ENCODE assay signal across 1 cellular context in the genomic region with DNA sequence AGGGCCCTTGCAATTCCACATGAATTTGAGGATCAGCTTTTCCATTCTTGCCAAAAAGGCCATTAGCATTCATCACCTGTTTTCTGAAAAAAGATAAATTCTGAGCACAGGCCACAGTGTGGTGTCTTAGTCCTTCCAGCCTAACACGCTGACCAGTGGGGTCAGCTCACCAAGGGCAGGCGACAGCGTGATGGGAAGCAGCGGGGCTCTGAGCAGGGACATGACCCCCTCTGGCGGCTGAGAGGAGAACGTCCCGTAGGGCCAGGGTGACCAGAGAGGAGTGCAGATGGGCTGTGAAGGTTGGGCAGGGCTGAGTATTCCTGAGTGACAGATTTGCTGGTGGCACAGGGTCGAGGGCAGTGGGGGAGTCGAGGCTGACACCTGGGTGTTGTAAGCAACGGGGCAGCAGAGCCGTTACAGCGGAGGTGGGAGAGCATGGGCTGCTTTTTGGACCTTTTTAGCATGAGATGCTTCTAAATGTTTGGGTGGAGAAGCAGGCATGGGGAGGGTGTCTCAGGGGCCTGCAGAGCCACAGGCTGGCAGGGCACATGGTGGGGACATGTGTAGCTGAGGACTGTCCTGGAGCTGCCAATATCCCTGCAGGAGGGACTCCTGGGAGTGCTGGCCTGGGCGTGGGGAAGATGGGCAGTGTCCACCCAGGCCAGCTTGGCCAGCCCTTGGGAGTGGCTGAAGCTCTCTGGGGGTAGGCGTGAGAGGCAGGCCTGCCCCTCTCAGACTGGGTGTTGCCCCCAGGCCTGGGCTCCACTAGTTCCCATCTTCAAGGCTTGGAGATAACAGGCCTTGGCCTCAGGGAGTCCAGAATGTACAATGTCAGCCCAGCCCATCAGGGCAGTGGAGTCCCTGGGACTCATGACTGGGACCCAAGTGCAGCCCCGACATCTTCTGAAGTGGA.
A peak's percentile ranks its signal among the peaks of the same experiment; 100 is the strongest.
TF ChIP-seq lines count a peak whose summit lies in the region.

No MANE protein-coding gene starts in this region.

TF ChIP-seq in HCT116, 20 proteins besides CTCF, POLR2A, EP300 and RAD21:
- TF ChIP-seq SRF (IDR thresholded peaks at IDR 0.05; ENCODE audit: low read depth) (no peak), YY1 (IDR thresholded peaks at IDR 0.05; ENCODE audit: extremely low read depth, insufficient replicate concordance, low read depth, low read length) (peak; percentile 50)
- TF ChIP-seq, protein P1, sequence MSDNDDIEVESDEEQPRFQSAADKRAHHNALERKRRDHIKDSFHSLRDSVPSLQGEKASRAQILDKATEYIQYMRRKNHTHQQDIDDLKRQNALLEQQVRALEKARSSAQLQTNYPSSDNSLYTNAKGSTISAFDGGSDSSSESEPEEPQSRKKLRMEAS (IDR thresholded peaks at IDR 0.05), result 0 out of 2 replicates have a peak, but pooled peaks have one; percentile 45
